ENCODE assay signal across 9 cellular contexts in the genomic region with DNA sequence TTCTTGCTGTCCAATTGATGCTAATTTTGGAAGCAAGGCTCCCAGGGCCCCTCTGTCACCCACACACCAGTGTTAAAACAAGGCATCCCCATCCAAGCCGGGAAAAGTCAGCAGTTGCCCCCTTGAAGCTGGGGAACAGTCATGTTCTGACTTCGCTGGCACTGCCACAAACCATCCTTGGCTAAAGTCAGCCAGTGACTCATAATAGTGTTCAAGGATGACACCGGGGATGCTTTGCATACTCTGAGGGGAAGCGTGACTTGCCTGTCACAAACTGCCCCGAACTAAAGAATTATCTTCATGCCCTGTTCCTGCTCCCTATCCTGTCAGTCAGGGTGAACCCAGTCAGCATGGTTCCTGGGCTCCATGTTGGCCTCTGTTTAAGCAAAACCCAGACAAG. TPM values are rescaled to one million over a fixed set of nuclear protein-coding genes. Genes with fewer than 3 reads are reported as not detected.
DNase-seq lines count a peak whose midpoint lies in the region; ATAC-seq, FAIRE-seq and TF ChIP-seq lines count a peak whose summit lies in the region.
"Had no signal": no experiment of that assay in that cellular context is flagged by ENCODE, and none has a peak within 500 bp of the region (broad histone marks: within the 10 kb centered on the region; RNA-seq: fewer than 3 reads in every experiment).

No MANE protein-coding gene starts in this region.

- peak; percentile 51 for FAIRE-seq in GM12891 (lab: Jason Lieb, UNC)

- ATAC-seq in GM21447 (IDR thresholded peaks at IDR 0.05; ENCODE audit: unreplicated experiment): peak; percentile 97
- ATAC-seq in HG03520 (IDR thresholded peaks at IDR 0.05; ENCODE audit: unreplicated experiment): peak; percentile 90

- no peaks in the 10 kb centered on the region for H3K36me3 Mint-ChIP-seq in activated naive CD4-positive, alpha-beta T cell treated with anti-CD3 and anti-CD28 coated beads, Interleukin-2, amount 10 ng/mL, durations not matched to agents 7 days and 5 days

- TF ChIP-seq CTCF in fibroblast of mammary gland (conservative IDR thresholded peaks at IDR 0.05; ENCODE audit: control insufficient read depth, insufficient read depth, low read depth, low read length): no peak

- peaks cover 11% of the 10 kb centered on the region for H3K27me3 Mint-ChIP-seq in activated naive CD4-positive, alpha-beta T cell treated with anti-CD3 and anti-CD28 coated beads, Interleukin-2, amount 10 ng/mL, durations not matched to agents 7 days and 5 days

- H3K4me1 Mint-ChIP-seq in activated naive CD4-positive, alpha-beta T cell treated with anti-CD3 and anti-CD28 coated beads, Interleukin-2, amount 10 ng/mL, durations not matched to agents 7 days and 5 days: peaks cover 7% of the 10 kb centered on the region

- H3K9me3 Mint-ChIP-seq in activated naive CD4-positive, alpha-beta T cell treated with anti-CD3 and anti-CD28 coated beads, Interleukin-2, amount 10 ng/mL, durations not matched to agents 7 days and 5 days: no peaks in the 10 kb centered on the region

- no peak overlapping the region for H3K27ac Mint-ChIP-seq in activated naive CD4-positive, alpha-beta T cell treated with anti-CD3 and anti-CD28 coated beads, Interleukin-2, amount 10 ng/mL, durations not matched to agents 7 days and 5 days

- no peak overlapping the region for H3K4me3 Mint-ChIP-seq in activated naive CD4-positive, alpha-beta T cell treated with anti-CD3 and anti-CD28 coated beads, Interleukin-2, amount 10 ng/mL, durations not matched to agents 7 days and 5 days

- CTCF ChIA-PET in activated naive CD4-positive, alpha-beta T cell treated with anti-CD3 and anti-CD28 coated beads, Interleukin-2, amount 10 ng/mL, durations not matched to agents 7 days and 5 days (lab: Charles Lee): no interaction called here

- H3K4me3 ChIP-seq in fibroblast of mammary gland (ENCODE audit: control insufficient read depth, low read depth, low read length): no peak overlapping the region
- H3K4me3 ChIP-seq: lung had no signal

- DNase-seq in GM12891 (ENCODE audit: insufficient read length, low spot score) (peak; percentile 51), fibroblast of mammary gland (ENCODE audit: low read depth) (peak; percentile 13), GOT3 (lab: John Stamatoyannopoulos, UW) (no peak), NK-92 (lab: John Stamatoyannopoulos, UW; ENCODE audit: unreplicated experiment) (no peak)
- DNase-seq in activated naive CD4-positive, alpha-beta T cell treated with anti-CD3 and anti-CD28 coated beads, Interleukin-2, amount 10 ng/mL, durations not matched to agents 7 days and 5 days: no peak
- no peak for DNase-seq in stimulated activated CD4-positive, alpha-beta T cell treated with anti-CD3 and anti-CD28 coated beads, Interleukin-4, amount 100 ng/mL, for 1 hour

- TF ChIP-seq POLR2A in GM12891 (IDR thresholded peaks at IDR 0.05; ENCODE audit: low read depth, low read length): no peak

TF ChIP-seq in GM12891, 5 proteins besides CTCF, POLR2A, EP300 and RAD21:
- TF ChIP-seq POU2F2 (IDR thresholded peaks at IDR 0.05; ENCODE audit: low read depth, low read length): peak; percentile 79; the same call in 1 of the 2 replicates
- TF ChIP-seq TAF1 (IDR thresholded peaks at IDR 0.05; ENCODE audit: low read depth, low read length): no peak
- peak; percentile 47; the same call in 1 of the 2 replicates for TF ChIP-seq SPI1 (IDR thresholded peaks at IDR 0.05; ENCODE audit: low read depth, low read length)
- no peak for TF ChIP-seq POLR2AphosphoS5 (IDR thresholded peaks at IDR 0.05; ENCODE audit: low read depth, low read length)

RNA-seq across cellular contexts. Expression of gene TGFA, which starts 37.0 kb away (rescaled TPM):
- polyA plus RNA-seq in GM12891 (2012; ENCODE audit: low read depth, missing spikeins): not detected

Comparison
In these comparisons a context has a peak if more than half of its experiments do, and no peak if none do; other contexts are left out.
1. DNase-seq: peak in GM12891 (single experiment) and fibroblast of mammary gland (single experiment); none in GOT3 (single experiment), NK-92 (single experiment), activated naive CD4-positive, alpha-beta T cell treated with anti-CD3 and anti-CD28 coated beads, Interleukin-2, amount 10 ng/mL, durations not matched to agents 7 days and 5 days (single experiment) and stimulated activated CD4-positive, alpha-beta T cell treated with anti-CD3 and anti-CD28 coated beads, Interleukin-4, amount 100 ng/mL, for 1 hour (single experiment).